Comparison of ENCODE assay signal across 8 cellular contexts in the genomic region with DNA sequence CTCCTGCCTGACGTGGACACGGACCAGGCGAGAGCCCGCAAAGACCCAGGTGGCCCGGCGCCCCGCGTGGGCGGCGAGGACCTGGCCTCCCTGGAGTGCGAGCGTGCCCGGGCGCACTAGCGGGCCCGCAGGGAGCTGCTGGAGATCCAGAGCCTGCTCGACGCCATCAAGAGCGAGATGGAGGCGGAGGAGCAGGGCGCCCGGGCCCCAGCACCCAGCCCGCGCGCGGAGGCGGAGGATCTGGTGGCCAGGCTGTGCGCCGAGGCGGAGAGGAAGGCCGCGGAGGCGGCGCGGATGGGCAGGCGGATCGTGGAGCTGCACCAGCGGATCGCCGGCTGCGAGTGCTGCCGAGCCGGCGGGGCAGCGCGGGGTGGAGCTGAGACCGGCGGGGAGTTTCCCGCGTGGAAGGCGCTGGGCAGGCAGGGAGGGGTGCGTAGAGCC. TPM values are rescaled to one million over a fixed set of nuclear protein-coding genes. Genes with fewer than 3 reads are reported as not detected.
A peak's percentile ranks its signal among the peaks of the same experiment; 100 is the strongest.
DNase-seq lines count a peak whose midpoint lies in the region; ATAC-seq and TF ChIP-seq lines count a peak whose summit lies in the region.

No MANE protein-coding gene starts in this region.

- ATAC-seq in RWPE2 (ENCODE audit: low read depth), result peak; percentile 71

- POLR2A ChIA-PET in HEK293T (lab: Yijun Ruan, JAX), result interaction anchor here (1.2 to 2.4 kb wide), 3 partner anchors 15 to 18 kb away, joined by 3 to 11 read pairs (median 6); a partner anchor contains a TSS

- H3K4me1 ChIP-seq in RWPE2 (ENCODE audit: insufficient read depth, poor library complexity, severe bottlenecking) (no peaks in the 10 kb centered on the region), ascending aorta (peaks cover 4 to 6% of the 10 kb centered on the region in 2 donors)

- H3K27ac ChIP-seq in RWPE2 (ENCODE audit: poor library complexity, severe bottlenecking) (no peak overlapping the region), ascending aorta (peak overlapping the region; percentile 76 to 88)

- CTCF ChIA-PET in HEK293T (lab: Yijun Ruan, JAX), result interaction anchor here (0.6 to 0.8 kb wide), 2 partner anchors 16 to 42 kb away, joined by 3 to 4 read pairs; no protein-coding TSS in a partner anchor

- H3K4me3 ChIP-seq in RWPE2 (ENCODE audit: severe bottlenecking) (peak overlapping the region; percentile 18), ascending aorta (peak overlapping the region; percentile 62 to 69)

- TF ChIP-seq CTCF in RWPE2 (IDR thresholded peaks at IDR 0.05; ENCODE audit: poor library complexity, severe bottlenecking) (no peak), ascending aorta (IDR thresholded peaks at IDR 0.05) (no peak)

- H3K27me3 ChIP-seq in RWPE2 (ENCODE audit: insufficient read depth, poor library complexity, severe bottlenecking) (peaks cover 4% of the 10 kb centered on the region), ascending aorta (no peaks in the 10 kb centered on the region)

- DNase-seq in RWPE2 (ENCODE audit: low spot score) (no peak), ascending aorta (ENCODE audit: low spot score in 2 of 2) (no peak), iPS-NIHi11 (ENCODE audit: low spot score) (peak; percentile 72), HT-29 (ENCODE audit: low spot score) (no peak), HEK293T (ENCODE audit: extremely low spot score) (no peak), NCI-H1436 treated with DMSO at 0.1 percent for 48 hours (lab: John Stamatoyannopoulos, UW) (no peak), NCI-H128 (lab: John Stamatoyannopoulos, UW; ENCODE audit: unreplicated experiment) (no peak)
- peak; percentile 50 to 66 for DNase-seq in stimulated activated CD4-positive, alpha-beta T cell treated with anti-CD3 and anti-CD28 coated beads, Interleukin-2, amount 100 ng/mL, for 24 hours

- H3K9me3 ChIP-seq in RWPE2 (ENCODE audit: severe bottlenecking), result no peaks in the 10 kb centered on the region
- H3K9me3 ChIP-seq in ascending aorta, result no peaks in the 10 kb centered on the region

- H3K36me3 ChIP-seq in RWPE2 (ENCODE audit: low read depth) (no peaks in the 10 kb centered on the region), ascending aorta (no peaks in the 10 kb centered on the region)

- intact Hi-C loops in ascending aorta (cut with DNase I), result loop anchor here (2.0 kb wide), 1 partner anchor 16 kb away; a partner anchor contains a TSS

TF ChIP-seq in HEK293T, 16 proteins besides CTCF, POLR2A, EP300 and RAD21:
- TF ChIP-seq, protein P1, sequence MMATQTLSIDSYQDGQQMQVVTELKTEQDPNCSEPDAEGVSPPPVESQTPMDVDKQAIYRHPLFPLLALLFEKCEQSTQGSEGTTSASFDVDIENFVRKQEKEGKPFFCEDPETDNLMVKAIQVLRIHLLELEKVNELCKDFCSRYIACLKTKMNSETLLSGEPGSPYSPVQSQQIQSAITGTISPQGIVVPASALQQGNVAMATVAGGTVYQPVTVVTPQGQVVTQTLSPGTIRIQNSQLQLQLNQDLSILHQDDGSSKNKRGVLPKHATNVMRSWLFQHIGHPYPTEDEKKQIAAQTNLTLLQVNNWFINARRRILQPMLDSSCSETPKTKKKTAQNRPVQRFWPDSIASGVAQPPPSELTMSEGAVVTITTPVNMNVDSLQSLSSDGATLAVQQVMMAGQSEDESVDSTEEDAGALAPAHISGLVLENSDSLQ (IDR thresholded peaks at IDR 0.05), result no peak
- TF ChIP-seq HDGF (IDR thresholded peaks at IDR 0.05; ENCODE audit: borderline replicate concordance) (no peak), TARDBP (IDR thresholded peaks at IDR 0.05) (no peak), ARNT (IDR thresholded peaks at IDR 0.05) (no peak), NFRKB (IDR thresholded peaks at IDR 0.05) (no peak), BHLHE40 (IDR thresholded peaks at IDR 0.05; ENCODE audit: borderline replicate concordance) (no peak), CTBP1 (IDR thresholded peaks at IDR 0.05; ENCODE audit: borderline replicate concordance) (no peak), FOXA1 (IDR thresholded peaks at IDR 0.05) (no peak), ZNF384 (IDR thresholded peaks at IDR 0.05) (no peak), L3MBTL2 (conservative IDR thresholded peaks at IDR 0.05) (no peak), LEF1 (IDR thresholded peaks at IDR 0.05; ENCODE audit: borderline replicate concordance) (no peak), SP1 (IDR thresholded peaks at IDR 0.05) (no peak), FOXM1 (IDR thresholded peaks at IDR 0.05; ENCODE audit: borderline replicate concordance) (no peak), FOXK2 (IDR thresholded peaks at IDR 0.05) (no peak), SUZ12 (IDR thresholded peaks at IDR 0.05) (no peak), ELF4 (IDR thresholded peaks at IDR 0.05) (no peak)
TF ChIP-seq in HEK293T: peak in this region for 0.

RNA-seq across cellular contexts. Expression of a gene that starts 18.2 kb away (rescaled TPM):
- total RNA-seq in ascending aorta, result 109 TPM
- 92.4 and 106 TPM in 2 replicates for total RNA-seq in HT-29 (2014; rRNA removed; shearing (Covaris generic))

RNA-seq across cellular contexts. Expression of a gene that starts 35.0 kb away (rescaled TPM):
- total RNA-seq in ascending aorta, result not detected
- 412 and 628 TPM in 2 replicates for total RNA-seq in HT-29 (2014; rRNA removed; shearing (Covaris generic))

RNA-seq across cellular contexts. Expression of a gene that starts 51.0 kb away (rescaled TPM):
- total RNA-seq in ascending aorta, result 34.1 TPM
- total RNA-seq in HT-29 (2014; rRNA removed; shearing (Covaris generic)), result 41.6 and 43.4 TPM in 2 replicates

RNA-seq across cellular contexts. Expression of a gene that starts 57.3 kb away (rescaled TPM):
- 37.5 TPM for total RNA-seq in ascending aorta
- total RNA-seq in HT-29 (2014; rRNA removed; shearing (Covaris generic)), result 28.7 and 31.3 TPM in 2 replicates

Comparison
In these comparisons a context has a peak if more than half of its experiments do, and no peak if none do; other contexts are left out.
1. DNase-seq: peak in iPS-NIHi11 (single experiment) and stimulated activated CD4-positive, alpha-beta T cell treated with anti-CD3 and anti-CD28 coated beads, Interleukin-2, amount 100 ng/mL, for 24 hours (2 of 2); none in RWPE2 (single experiment), ascending aorta (0 of 2), HT-29 (single experiment), HEK293T (single experiment), NCI-H1436 treated with DMSO at 0.1 percent for 48 hours (single experiment) and NCI-H128 (single experiment).
2. RNA of a gene that starts 35.0 kb away (total RNA-seq): 412 to 628 TPM in HT-29; not detected in ascending aorta (single experiment); every median in the first group is over 100 times any median in the second.